1 cellular context compared by ENCODE assay signal in genomic region chr6:1993049-1993448, GRCh38.
A peak's percentile ranks its signal among the peaks of the same experiment; 100 is the strongest.
TF ChIP-seq lines count a peak whose summit lies in the region.

No MANE protein-coding gene starts in this region.

TF ChIP-seq in IMR-90, 13 proteins besides CTCF, POLR2A, EP300 and RAD21 (continued from another document):
- peak; percentile 47; the same call in 1 of the 2 replicates for TF ChIP-seq USF2 (IDR thresholded peaks at IDR 0.05; ENCODE audit: low read depth, low read length)
- TF ChIP-seq FOS (IDR thresholded peaks at IDR 0.05; ENCODE audit: low read depth, low read length), result peak; percentile 56; the same call in 1 of the 2 replicates
- peak; percentile 55 for TF ChIP-seq CEBPB (IDR thresholded peaks at IDR 0.05; ENCODE audit: low read depth, low read length)
- TF ChIP-seq BHLHE40 (IDR thresholded peaks at IDR 0.05; ENCODE audit: low read depth, low read length), result no peak
- no peak for TF ChIP-seq CHD1 (IDR thresholded peaks at IDR 0.05; ENCODE audit: low read depth, low read length)
- TF ChIP-seq MAZ (IDR thresholded peaks at IDR 0.05; ENCODE audit: borderline replicate concordance, low read depth, low read length), result no peak
